1 cellular context compared by ENCODE assay signal in genomic region chr22:30754971-30755759, GRCh38.
TF ChIP-seq lines count a peak whose summit lies in the region.

No MANE protein-coding gene starts in this region.

TF ChIP-seq in GM23338, 12 proteins besides CTCF, POLR2A, EP300 and RAD21 (continued from another document):
- TF ChIP-seq REST (IDR thresholded peaks at IDR 0.05; ENCODE audit: unreplicated experiment), result no peak
- TF ChIP-seq ETS1 (IDR thresholded peaks at IDR 0.05), result no peak
TF ChIP-seq in GM23338: peak in this region for 0.
